In genomic region chr6:129015721-129016120, GRCh38 we compare ENCODE assay signal across 20 cellular contexts.
DNase-seq lines count a peak whose midpoint lies in the region; ATAC-seq and TF ChIP-seq lines count a peak whose summit lies in the region.
"Had no signal": no experiment of that assay in that cellular context is flagged by ENCODE, and none has a peak within 500 bp of the region (broad histone marks: within the 10 kb centered on the region; RNA-seq: fewer than 3 reads in every experiment).

No MANE protein-coding gene starts in this region.

- 36 to 39% methylated on average over 3 of the region's 3 CpGs for WGBS in upper lobe of left lung, 2 donors

- no peaks in the 10 kb centered on the region for H3K27me3 ChIP-seq in upper lobe of left lung
- H3K27me3 ChIP-seq: BE2C had no signal

- no peak overlapping the region for H3K4me3 ChIP-seq in HEK293 (ENCODE audit: low read depth, low read length)
- no peak overlapping the region for H3K4me3 ChIP-seq in astrocyte of the spinal cord (ENCODE audit: low read depth, low read length)
- H3K4me3 ChIP-seq in upper lobe of left lung = no peak overlapping the region
- H3K4me3 ChIP-seq: GM23338 had no signal

- CTCF ChIA-PET in HEK293 (lab: Yijun Ruan, JAX) = no interaction called here

- no peak for TF ChIP-seq EP300 in upper lobe of left lung (IDR thresholded peaks at IDR 0.05)

- H3K27ac ChIP-seq in HEK293 (ENCODE audit: extremely low read depth, low read depth, low read length) (no peak overlapping the region), upper lobe of left lung (no peak overlapping the region)
- H3K27ac ChIP-seq: C4-2B had no signal

- no peaks in the 10 kb centered on the region for H3K36me3 ChIP-seq in HEK293 (ENCODE audit: control insufficient read depth in 2 of 2, insufficient read depth in 1 of 2, low read length in 2 of 2)
- H3K36me3 ChIP-seq in upper lobe of left lung = no peaks in the 10 kb centered on the region
- H3K36me3 ChIP-seq: BE2C had no signal

- TF ChIP-seq CTCF in HEK293 (tag by site-specific recombination; IDR thresholded peaks at IDR 0.05) = no peak
- no peak for TF ChIP-seq CTCF in astrocyte of the spinal cord (IDR thresholded peaks at IDR 0.05; ENCODE audit: low read depth, low read length)
- no peak for TF ChIP-seq CTCF in upper lobe of left lung (IDR thresholded peaks at IDR 0.05)

- no peak for ATAC-seq in GM18511 (IDR thresholded peaks at IDR 0.05; ENCODE audit: unreplicated experiment)
- no peak for ATAC-seq in upper lobe of left lung (ENCODE audit: low FRiP score in 2 of 2)
- ATAC-seq: GM23338, HepG2 had no signal

- H3K9me3 ChIP-seq in HEK293 (ENCODE audit: control insufficient read depth, insufficient read depth, low read depth, low read length) (no peaks in the 10 kb centered on the region), upper lobe of left lung (no peaks in the 10 kb centered on the region)
- H3K9me3 ChIP-seq: BE2C, Caco-2 had no signal

- in situ Hi-C loops in astrocyte of the spinal cord (cut with HindIII; ENCODE audit: low sequenced_read_pairs) = no loop called here

- peaks cover 3% of the 10 kb centered on the region; the same call in 1 of the 2 replicates for H3K4me1 ChIP-seq in HEK293 (ENCODE audit: control insufficient read depth, insufficient read depth, low read length)
- H3K4me1 ChIP-seq in upper lobe of left lung = no peaks in the 10 kb centered on the region
- H3K4me1 ChIP-seq: BE2C, Caco-2 had no signal

- POLR2A ChIA-PET in HEK293 (lab: Yijun Ruan, JAX) = no interaction called here

- no peak for TF ChIP-seq POLR2A in upper lobe of left lung (IDR thresholded peaks at IDR 0.05)

- DNase-seq in NCI-H187 (lab: John Stamatoyannopoulos, UW) (peak; percentile 52 to 59), NCI-H526 (lab: John Stamatoyannopoulos, UW) (peak; percentile 43 to 56), astrocyte of the spinal cord (ENCODE audit: low read depth, low spot score) (peak; percentile 29), DMS114 treated with DMSO at 0.1 percent for 48 hours (lab: John Stamatoyannopoulos, UW; ENCODE audit: unreplicated experiment) (no peak), HPDE6-E6E7 (ENCODE audit: extremely low spot score) (no peak), upper lobe of left lung (no peak)
- DNase-seq: ACHN; BE2C; Caco-2; CD4-positive, alpha-beta T cell; DMS153; DMS79; GF-D8; HCEC 1CT; KG1 had no signal

TF ChIP-seq in HEK293, 187 proteins besides CTCF, POLR2A, EP300 and RAD21:
- no peak for TF ChIP-seq ATF2 (tag by site-specific recombination; IDR thresholded peaks at IDR 0.05; ENCODE audit: low read depth)
- no peak for TF ChIP-seq ZNF239 (tag by site-specific recombination; IDR thresholded peaks at IDR 0.05)
- TF ChIP-seq, protein P1, sequence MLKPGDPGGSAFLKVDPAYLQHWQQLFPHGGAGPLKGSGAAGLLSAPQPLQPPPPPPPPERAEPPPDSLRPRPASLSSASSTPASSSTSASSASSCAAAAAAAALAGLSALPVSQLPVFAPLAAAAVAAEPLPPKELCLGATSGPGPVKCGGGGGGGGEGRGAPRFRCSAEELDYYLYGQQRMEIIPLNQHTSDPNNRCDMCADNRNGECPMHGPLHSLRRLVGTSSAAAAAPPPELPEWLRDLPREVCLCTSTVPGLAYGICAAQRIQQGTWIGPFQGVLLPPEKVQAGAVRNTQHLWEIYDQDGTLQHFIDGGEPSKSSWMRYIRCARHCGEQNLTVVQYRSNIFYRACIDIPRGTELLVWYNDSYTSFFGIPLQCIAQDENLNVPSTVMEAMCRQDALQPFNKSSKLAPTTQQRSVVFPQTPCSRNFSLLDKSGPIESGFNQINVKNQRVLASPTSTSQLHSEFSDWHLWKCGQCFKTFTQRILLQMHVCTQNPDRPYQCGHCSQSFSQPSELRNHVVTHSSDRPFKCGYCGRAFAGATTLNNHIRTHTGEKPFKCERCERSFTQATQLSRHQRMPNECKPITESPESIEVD (tag by site-specific recombination; IDR thresholded peaks at IDR 0.05) = peak; percentile 49; the same call in 1 of the 2 replicates
- TF ChIP-seq PBX3 (CRISPR knock-in tag; IDR thresholded peaks at IDR 0.05) = no peak
- TF ChIP-seq ZNF768 (tag by site-specific recombination; IDR thresholded peaks at IDR 0.05) = no peak
- TF ChIP-seq, protein P2, sequence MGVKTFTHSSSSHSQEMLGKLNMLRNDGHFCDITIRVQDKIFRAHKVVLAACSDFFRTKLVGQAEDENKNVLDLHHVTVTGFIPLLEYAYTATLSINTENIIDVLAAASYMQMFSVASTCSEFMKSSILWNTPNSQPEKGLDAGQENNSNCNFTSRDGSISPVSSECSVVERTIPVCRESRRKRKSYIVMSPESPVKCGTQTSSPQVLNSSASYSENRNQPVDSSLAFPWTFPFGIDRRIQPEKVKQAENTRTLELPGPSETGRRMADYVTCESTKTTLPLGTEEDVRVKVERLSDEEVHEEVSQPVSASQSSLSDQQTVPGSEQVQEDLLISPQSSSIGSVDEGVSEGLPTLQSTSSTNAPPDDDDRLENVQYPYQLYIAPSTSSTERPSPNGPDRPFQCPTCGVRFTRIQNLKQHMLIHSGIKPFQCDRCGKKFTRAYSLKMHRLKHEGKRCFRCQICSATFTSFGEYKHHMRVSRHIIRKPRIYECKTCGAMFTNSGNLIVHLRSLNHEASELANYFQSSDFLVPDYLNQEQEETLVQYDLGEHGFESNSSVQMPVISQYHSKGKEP (tag by site-specific recombination; IDR thresholded peaks at IDR 0.05) = no peak

Comparison
In these comparisons a context has a peak if more than half of its experiments do, and no peak if none do; other contexts are left out.
1. DNase-seq: peak in NCI-H187 (2 of 2), NCI-H526 (2 of 2) and astrocyte of the spinal cord (single experiment); none in DMS114 treated with DMSO at 0.1 percent for 48 hours (single experiment), HPDE6-E6E7 (single experiment) and upper lobe of left lung (0 of 2).